ENCODE assay signal across 8 cellular contexts in genomic region chr2:173264603-173265366, GRCh38.
DNase-seq lines count a peak whose midpoint lies in the region; ATAC-seq and TF ChIP-seq lines count a peak whose summit lies in the region.

No MANE protein-coding gene starts in this region.

- peak; percentile 17 for DNase-seq in stimulated activated CD4-positive, alpha-beta T cell treated with anti-CD3 and anti-CD28 coated beads, Interleukin-15, amount 100 ng/mL, for 24 hours
- no peak for DNase-seq in stimulated activated CD4-positive, alpha-beta T cell treated with anti-CD3 and anti-CD28 coated beads, Interleukin-12 subunit alpha, Interleukin-12 subunit beta, amount 100 ng/mL, for 4 hours
- DNase-seq in iPS-NIHi11 (ENCODE audit: low spot score) (peak; percentile 30), coronary artery (ENCODE audit: low spot score) (no peak), H4 (ENCODE audit: low spot score) (no peak), SK-N-SH (no peak)

- no peak overlapping the region for H3K9ac ChIP-seq in SK-N-SH

- H3K4me3 ChIP-seq in coronary artery (no peak overlapping the region), SK-N-SH (ENCODE audit: low read depth in 2 of 2, low read length in 1 of 2) (no peak overlapping the region)

- peak; percentile 91 for ATAC-seq in HG02970 (IDR thresholded peaks at IDR 0.05; ENCODE audit: low FRiP score, unreplicated experiment)

- no peaks in the 10 kb centered on the region for H3K9me2 ChIP-seq in SK-N-SH

- CTCF ChIA-PET in SK-N-SH (lab: Yijun Ruan, JAX): no interaction called here

- no peaks in the 10 kb centered on the region for H3K27me3 ChIP-seq in SK-N-SH (ENCODE audit: insufficient read depth)

- H3K9me3 ChIP-seq in SK-N-SH: no peaks in the 10 kb centered on the region

- 92% methylated on average over 14 of the region's 14 CpGs for WGBS in SK-N-SH (ENCODE audit: low lambda C conversion rate)

- H3K36me3 ChIP-seq in SK-N-SH (replicated peaks in 1 of 2; ENCODE audit: control insufficient read depth in 1 of 2, insufficient read depth in 2 of 2, low read length in 1 of 2): peaks cover 0 to 10% of the 10 kb centered on the region in 2 experiments

- POLR2A ChIA-PET in SK-N-SH (lab: Yijun Ruan, JAX): no interaction called here

- H3K79me2 ChIP-seq in SK-N-SH (ENCODE audit: insufficient read depth): no peaks in the 10 kb centered on the region

- H3K27ac ChIP-seq in coronary artery (no peak overlapping the region), SK-N-SH (ENCODE audit: low read depth in 2 of 2, low read length in 1 of 2) (no peak overlapping the region)

- no peak for TF ChIP-seq RAD21 in SK-N-SH (IDR thresholded peaks at IDR 0.05; ENCODE audit: low read length)

- H3K4me1 ChIP-seq in SK-N-SH (ENCODE audit: control insufficient read depth in 1 of 2, insufficient read depth in 2 of 2, low read depth in 1 of 2, low read length in 1 of 2): no peaks in the 10 kb centered on the region; a peak in 1 of 4 replicates

- H2AFZ ChIP-seq in SK-N-SH (ENCODE audit: low read depth): no peak overlapping the region

- H4K20me1 ChIP-seq in SK-N-SH (ENCODE audit: insufficient read depth): no peaks in the 10 kb centered on the region

- peak; percentile 37; the same call in 1 of the 2 replicates for TF ChIP-seq POLR2A in Raji (IDR thresholded peaks at IDR 0.05; ENCODE audit: insufficient read depth, low read depth, low read length)

- TF ChIP-seq EP300 in SK-N-SH (IDR thresholded peaks at IDR 0.05; ENCODE audit: borderline replicate concordance in 1 of 2, low read depth in 1 of 2, low read length in 1 of 2): no peak

- no peak overlapping the region for H3K4me2 ChIP-seq in SK-N-SH

- no peaks in the 10 kb centered on the region for H3F3A ChIP-seq in SK-N-SH (replicated peaks; ENCODE audit: insufficient read depth)

- TF ChIP-seq CTCF in coronary artery (IDR thresholded peaks at IDR 0.05): no peak
- no peak for TF ChIP-seq CTCF in SK-N-SH (IDR thresholded peaks at IDR 0.05)

TF ChIP-seq in SK-N-SH, 30 proteins besides CTCF, POLR2A, EP300 and RAD21:
- no peak for TF ChIP-seq FOSL2 (IDR thresholded peaks at IDR 0.05; ENCODE audit: borderline replicate concordance, low read depth)
- no peak for TF ChIP-seq GATA2 (CRISPR knock-in tag; IDR thresholded peaks at IDR 0.05)
- no peak for TF ChIP-seq YY1 (IDR thresholded peaks at IDR 0.05; ENCODE audit: low read depth)
- TF ChIP-seq SIN3A (IDR thresholded peaks at IDR 0.05; ENCODE audit: borderline replicate concordance, low read depth, low read length): no peak
- TF ChIP-seq USF2 (IDR thresholded peaks at IDR 0.05; ENCODE audit: borderline replicate concordance, low read depth, low read length): no peak
- no peak for TF ChIP-seq ELF1 (IDR thresholded peaks at IDR 0.05)
- no peak for TF ChIP-seq MXI1 (IDR thresholded peaks at IDR 0.05; ENCODE audit: low read depth, low read length)
- TF ChIP-seq TEAD4 (IDR thresholded peaks at IDR 0.05; ENCODE audit: borderline replicate concordance, insufficient read depth): no peak
- no peak for TF ChIP-seq RFX5 (IDR thresholded peaks at IDR 0.05; ENCODE audit: low read length)
- no peak for TF ChIP-seq NFIC (IDR thresholded peaks at IDR 0.05; ENCODE audit: borderline replicate concordance)
- no peak for TF ChIP-seq EZH2phosphoT487 (IDR thresholded peaks at IDR 0.05; ENCODE audit: borderline replicate concordance, low read depth)
- no peak for TF ChIP-seq RCOR1 (IDR thresholded peaks at IDR 0.05; ENCODE audit: low read length)
- TF ChIP-seq SMC3 (IDR thresholded peaks at IDR 0.05; ENCODE audit: low read depth, low read length): no peak
- no peak for TF ChIP-seq GABPA (IDR thresholded peaks at IDR 0.05; ENCODE audit: low read depth)
- no peak for TF ChIP-seq USF1 (IDR thresholded peaks at IDR 0.05; ENCODE audit: borderline replicate concordance, low read depth)
- TF ChIP-seq FOXJ3 (CRISPR knock-in tag; IDR thresholded peaks at IDR 0.05): no peak
- no peak for TF ChIP-seq FOXM1 (IDR thresholded peaks at IDR 0.05; ENCODE audit: low read depth)
TF ChIP-seq in SK-N-SH: peak in this region for 0.

Comparison
In these comparisons a context has a peak if more than half of its experiments do, and no peak if none do; other contexts are left out.
1. DNase-seq: peak in stimulated activated CD4-positive, alpha-beta T cell treated with anti-CD3 and anti-CD28 coated beads, Interleukin-15, amount 100 ng/mL, for 24 hours (single experiment) and iPS-NIHi11 (single experiment); none in stimulated activated CD4-positive, alpha-beta T cell treated with anti-CD3 and anti-CD28 coated beads, Interleukin-12 subunit alpha, Interleukin-12 subunit beta, amount 100 ng/mL, for 4 hours (single experiment), coronary artery (single experiment), H4 (single experiment) and SK-N-SH (single experiment).